In genomic region chr20:62321521-62321948, GRCh38 we compare ENCODE assay signal across 8 cellular contexts. TPM values are rescaled to one million over a fixed set of nuclear protein-coding genes. Genes with fewer than 3 reads are reported as not detected.
A peak's percentile ranks its signal among the peaks of the same experiment; 100 is the strongest.
DNase-seq lines count a peak whose midpoint lies in the region; ATAC-seq and TF ChIP-seq lines count a peak whose summit lies in the region.
"Had no signal": no experiment of that assay in that cellular context is flagged by ENCODE, and none has a peak within 500 bp of the region (broad histone marks: within the 10 kb centered on the region; RNA-seq: fewer than 3 reads in every experiment).

No MANE protein-coding gene starts in this region.

- DNase-seq in ELR (ENCODE audit: low read depth) (peak; percentile 58), HEK293T (ENCODE audit: extremely low spot score) (peak; percentile 59), left lobe of liver (ENCODE audit: low spot score) (no peak), T-cell (no peak), DMS153 (lab: John Stamatoyannopoulos, UW) (no peak)
- peak; percentile 39 for DNase-seq in activated naive CD8-positive, alpha-beta T cell treated with anti-CD3 and anti-CD28 coated beads for 36 hours
- DNase-seq: NCI-H446 had no signal

- no peaks in the 10 kb centered on the region for H3K27me3 Mint-ChIP-seq in activated naive CD8-positive, alpha-beta T cell treated with anti-CD3 and anti-CD28 coated beads for 36 hours
- no peaks in the 10 kb centered on the region for H3K27me3 Mint-ChIP-seq in T-cell

- peak; percentile 11 for ATAC-seq in left lobe of liver
- ATAC-seq in T-cell (replicated peaks in 1 of 4) = no peak
- ATAC-seq in HG03045 (IDR thresholded peaks at IDR 0.05; ENCODE audit: unreplicated experiment) = no peak

- H3K36me3 Mint-ChIP-seq in activated naive CD8-positive, alpha-beta T cell treated with anti-CD3 and anti-CD28 coated beads for 36 hours = no peaks in the 10 kb centered on the region
- H3K36me3 Mint-ChIP-seq in T-cell = no peaks in the 10 kb centered on the region

- POLR2A ChIA-PET in HEK293T (lab: Yijun Ruan, JAX) (no interaction called here), T-cell (lab: Charles Lee) (no interaction called here)

- no peaks in the 10 kb centered on the region for H3K4me1 Mint-ChIP-seq in activated naive CD8-positive, alpha-beta T cell treated with anti-CD3 and anti-CD28 coated beads for 36 hours
- no peaks in the 10 kb centered on the region for H3K4me1 Mint-ChIP-seq in T-cell

- CTCF ChIA-PET in HEK293T (lab: Yijun Ruan, JAX) = interaction anchor here (0.6 kb wide), 1 partner anchor 15 kb away, joined by 3 read pairs; no protein-coding TSS in a partner anchor
- CTCF ChIA-PET in T-cell (lab: Charles Lee) = no interaction called here

- H3K4me3 Mint-ChIP-seq in activated naive CD8-positive, alpha-beta T cell treated with anti-CD3 and anti-CD28 coated beads for 36 hours = no peak overlapping the region
- no peak overlapping the region for H3K4me3 Mint-ChIP-seq in T-cell

- no peaks in the 10 kb centered on the region for H3K9me3 Mint-ChIP-seq in activated naive CD8-positive, alpha-beta T cell treated with anti-CD3 and anti-CD28 coated beads for 36 hours
- H3K9me3 Mint-ChIP-seq in T-cell = no peaks in the 10 kb centered on the region

- H3K27ac Mint-ChIP-seq in activated naive CD8-positive, alpha-beta T cell treated with anti-CD3 and anti-CD28 coated beads for 36 hours = no peak overlapping the region
- no peak overlapping the region for H3K27ac Mint-ChIP-seq in T-cell

TF ChIP-seq in HEK293T, 16 proteins besides CTCF, POLR2A, EP300 and RAD21:
- no peak for TF ChIP-seq LEF1 (IDR thresholded peaks at IDR 0.05; ENCODE audit: borderline replicate concordance)
- no peak for TF ChIP-seq CTBP1 (IDR thresholded peaks at IDR 0.05; ENCODE audit: borderline replicate concordance)
- TF ChIP-seq SP1 (IDR thresholded peaks at IDR 0.05) = no peak
- no peak for TF ChIP-seq FOXM1 (IDR thresholded peaks at IDR 0.05; ENCODE audit: borderline replicate concordance)
- TF ChIP-seq FOXA1 (IDR thresholded peaks at IDR 0.05) = no peak
- TF ChIP-seq HDGF (IDR thresholded peaks at IDR 0.05; ENCODE audit: borderline replicate concordance) = no peak
- TF ChIP-seq BHLHE40 (IDR thresholded peaks at IDR 0.05; ENCODE audit: borderline replicate concordance) = no peak
- TF ChIP-seq ELF4 (IDR thresholded peaks at IDR 0.05) = no peak

RNA-seq across cellular contexts. Expression of gene ADRM1, which starts 18.7 kb away (rescaled TPM):
- total RNA-seq in activated naive CD8-positive, alpha-beta T cell treated with anti-CD3 and anti-CD28 coated beads for 36 hours = 100 to 1,000 TPM; 136 to 139 TPM
- 61.0 TPM for total RNA-seq in left lobe of liver
- 10 to 100 TPM; 44.7 to 80.3 (median 72.9) TPM for total RNA-seq in T-cell

RNA-seq across cellular contexts. Expression of gene LAMA5, which starts 45.6 kb away (rescaled TPM):
- under 1 TPM; 0.38 to 0.91 TPM for total RNA-seq in activated naive CD8-positive, alpha-beta T cell treated with anti-CD3 and anti-CD28 coated beads for 36 hours
- total RNA-seq in left lobe of liver (112 TPM), T-cell (1 to 10 TPM in 3 of 5 donors, under 1 TPM in 2; 0.48 to 4.3 (median 3.0) TPM)

Comparison
In these comparisons a context has a peak if more than half of its experiments do, and no peak if none do; other contexts are left out.
1. DNase-seq: peak in ELR (single experiment), HEK293T (single experiment) and activated naive CD8-positive, alpha-beta T cell treated with anti-CD3 and anti-CD28 coated beads for 36 hours (single experiment); none in left lobe of liver (single experiment), T-cell (0 of 34) and DMS153 (single experiment).
2. RNA of gene LAMA5, which starts 45.6 kb away (total RNA-seq): 112 TPM in left lobe of liver (single experiment); 0.48 to 4.3 TPM in T-cell and 0.38 to 0.91 TPM in activated naive CD8-positive, alpha-beta T cell treated with anti-CD3 and anti-CD28 coated beads for 36 hours; every median in the first group is over 10 times any median in the second.